ENCODE assay signal across 9 cellular contexts in the genomic region with DNA sequence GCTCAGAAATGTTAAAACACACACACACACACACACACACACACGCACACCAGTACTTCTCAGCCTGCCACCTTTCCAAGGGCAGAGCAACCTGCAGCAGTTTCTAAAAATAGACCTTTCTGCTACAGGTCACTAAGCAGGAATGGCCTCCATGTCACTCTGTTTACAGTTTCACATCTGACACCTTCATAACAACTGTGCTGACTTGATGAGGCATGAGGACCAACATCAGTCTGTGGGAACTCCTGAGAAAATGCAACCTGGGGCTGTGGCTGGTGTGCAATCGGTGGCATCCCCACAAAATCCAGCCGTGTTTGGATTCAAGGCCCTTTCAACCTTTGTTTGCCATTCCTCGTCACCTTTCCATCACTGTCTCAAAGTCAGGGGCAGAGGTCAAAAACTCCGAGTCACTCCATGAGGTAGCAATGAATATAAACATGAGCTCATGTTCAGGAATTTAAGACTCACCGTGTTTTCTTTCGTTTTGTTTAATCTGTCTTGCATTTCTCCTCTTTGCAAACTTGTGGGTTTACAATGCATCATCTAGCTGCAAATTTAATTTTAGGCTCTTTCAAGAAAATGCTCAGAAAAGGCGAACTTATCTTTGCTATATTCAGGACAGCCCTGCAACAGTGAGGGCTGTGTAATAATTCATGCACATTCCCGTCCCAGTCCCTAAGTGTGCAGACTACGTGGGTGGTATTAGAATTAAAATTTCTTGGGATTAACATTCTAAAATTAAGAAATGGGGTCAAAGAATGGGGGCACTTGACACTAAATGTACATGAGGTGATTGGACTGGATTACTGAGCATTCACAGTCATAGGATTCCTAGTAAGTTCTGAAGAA.
DNase-seq lines count a peak whose midpoint lies in the region; ATAC-seq and TF ChIP-seq lines count a peak whose summit lies in the region.
"Had no signal": no experiment of that assay in that cellular context is flagged by ENCODE, and none has a peak within 500 bp of the region (broad histone marks: within the 10 kb centered on the region; RNA-seq: fewer than 3 reads in every experiment).

No MANE protein-coding gene starts in this region.

- H2BK20ac ChIP-seq in H9 (ENCODE audit: low read depth, low read length, poor library complexity, severe bottlenecking) = no peak overlapping the region

- no peaks in the 10 kb centered on the region for H3K79me2 ChIP-seq in H9 (ENCODE audit: insufficient read depth, low read length)

- no peak overlapping the region for H3K23ac ChIP-seq in H9 (ENCODE audit: insufficient read length, low read depth, low read length)

- H3K36me3 Mint-ChIP-seq in H9 (ENCODE audit: insufficient read depth in 1 of 3, low read depth in 3 of 3) = no peaks in the 10 kb centered on the region

- no peaks in the 10 kb centered on the region for H4K20me1 ChIP-seq in H9 (ENCODE audit: control insufficient read depth, insufficient read depth, insufficient read length)

- no peak overlapping the region for H4K5ac ChIP-seq in H9 (ENCODE audit: insufficient read length, low read depth, low read length)

- H2AFZ ChIP-seq in H9 (ENCODE audit: low read length) = no peak overlapping the region

- H3K4me3 ChIP-seq in fibroblast of villous mesenchyme (ENCODE audit: low read depth, low read length) = no peak overlapping the region
- H3K4me3 ChIP-seq in skeletal muscle satellite cell (ENCODE audit: low read length) = no peak overlapping the region

- no peaks in the 10 kb centered on the region for H3K36me3 ChIP-seq in skeletal muscle satellite cell (ENCODE audit: insufficient read depth, low read length)

- H3K4me1 ChIP-seq in H9 (ENCODE audit: insufficient read depth, low read length) = peaks cover 4% of the 10 kb centered on the region; the same call in 1 of the 2 replicates
- H3K4me1 ChIP-seq in skeletal muscle satellite cell (ENCODE audit: control insufficient read depth, insufficient read depth, low read length) = peaks cover 17% of the 10 kb centered on the region

- intact Hi-C loops in sciatic nerve (cut with DNase I) = no loop called here

- no CpG with 5 or more reads among the region's 10 CpGs for WGBS in H9 (ENCODE audit: extremely low coverage, insufficient read length, low lambda C conversion rate)

- peak overlapping the region; percentile 3 for H3K18ac ChIP-seq in H9 (ENCODE audit: insufficient read length, low read depth, low read length)

- H3K4me1 Mint-ChIP-seq in H9 = peaks cover 18 to 34% of the 10 kb centered on the region in 2 experiments

- H4K8ac ChIP-seq in H9 (replicated peaks; ENCODE audit: insufficient read length, low read depth, low read length) = no peak overlapping the region

- H3K56ac ChIP-seq in H9 (ENCODE audit: insufficient read length, low read depth, low read length) = no peak overlapping the region

- no peak overlapping the region for H3K4ac ChIP-seq in H9 (ENCODE audit: low read depth, low read length)

- H2AK5ac ChIP-seq in H9 (ENCODE audit: insufficient read length, low read length) = no peak overlapping the region

- H3K27ac ChIP-seq in H9 (ENCODE audit: insufficient read length, low read depth, low read length) = no peak overlapping the region

- no peak for DNase-seq in H9
- peak; percentile 51 for DNase-seq in RPMI7951 (ENCODE audit: low read depth)
- DNase-seq in fibroblast of villous mesenchyme (ENCODE audit: low read depth) = peak; percentile 72
- DNase-seq in NCI-H2171 treated with DMSO at 0.1 percent for 48 hours (lab: John Stamatoyannopoulos, UW) = no peak
- DNase-seq in sciatic nerve (ENCODE audit: low spot score) = no peak
- no peak for DNase-seq in HUDEP-2 (lab: John Stamatoyannopoulos, UW; ENCODE audit: unreplicated experiment in 76 of 76)
- DNase-seq: cortex of kidney had no signal

- TF ChIP-seq CTCF in H9 (conservative IDR thresholded peaks at IDR 0.05) = no peak
- TF ChIP-seq CTCF in fibroblast of villous mesenchyme (IDR thresholded peaks at IDR 0.05; ENCODE audit: insufficient read depth, low read depth, low read length) = no peak

- H2BK5ac ChIP-seq in H9 (ENCODE audit: insufficient read length, low read length) = no peak overlapping the region

- no peaks in the 10 kb centered on the region for H3K23me2 ChIP-seq in H9 (ENCODE audit: insufficient read length, low read depth, low read length, poor library complexity, severe bottlenecking)

- no peaks in the 10 kb centered on the region; the same call in 1 of the 2 replicates for H3K27me3 Mint-ChIP-seq in H9 (ENCODE audit: low read depth)

- H2BK120ac ChIP-seq in H9 (ENCODE audit: low read depth, low read length, poor library complexity, severe bottlenecking) = no peak overlapping the region

- no peaks in the 10 kb centered on the region for H3K79me1 ChIP-seq in H9 (ENCODE audit: insufficient read depth, low read depth, low read length, poor library complexity, severe bottlenecking)

- H3K4me3 Mint-ChIP-seq in H9 = no peak overlapping the region

- no peak overlapping the region for H3K9ac ChIP-seq in H9 (ENCODE audit: extremely low read depth, insufficient read length, low read length)
- no peak overlapping the region for H3K9ac ChIP-seq in skeletal muscle satellite cell (ENCODE audit: low read depth, low read length)

- H3K27me3 ChIP-seq in H9 (ENCODE audit: insufficient read depth, low read length) = no peaks in the 10 kb centered on the region
- no peaks in the 10 kb centered on the region for H3K27me3 ChIP-seq in skeletal muscle satellite cell (ENCODE audit: control insufficient read depth, insufficient read depth, low read length)

- H3K9me3 Mint-ChIP-seq in H9 = no peaks in the 10 kb centered on the region

- no peak overlapping the region for H2BK15ac ChIP-seq in H9 (ENCODE audit: low read depth, low read length)

- no peak overlapping the region for H3T11ph ChIP-seq in H9 (ENCODE audit: low read length)

- ATAC-seq in GM18867 (IDR thresholded peaks at IDR 0.05; ENCODE audit: unreplicated experiment) (no peak), sciatic nerve (no peak)

- no peak overlapping the region for H3K4me2 ChIP-seq in H9 (ENCODE audit: insufficient read depth, insufficient read length, low read length)
- peak overlapping the region; percentile 29 for H3K4me2 ChIP-seq in skeletal muscle satellite cell (ENCODE audit: low read length)

- peak overlapping the region in 1 of 3 experiments; percentile 48; a peak in 2 of 7 replicates for H3K27ac Mint-ChIP-seq in H9

- H4K91ac ChIP-seq in H9 (ENCODE audit: insufficient read length, low read depth, low read length) = no peak overlapping the region

- H2BK12ac ChIP-seq in H9 (ENCODE audit: insufficient read length, low read depth, low read length) = no peak overlapping the region

- no peak overlapping the region for H3K14ac ChIP-seq in H9 (ENCODE audit: insufficient read depth, low read length)

- no peaks in the 10 kb centered on the region for H3K9me3 ChIP-seq in H9 (ENCODE audit: control insufficient read depth, low read depth, low read length)
- no peaks in the 10 kb centered on the region for H3K9me3 ChIP-seq in skeletal muscle satellite cell (replicated peaks; ENCODE audit: low read length)

Comparison
In these comparisons a context has a peak if more than half of its experiments do, and no peak if none do; other contexts are left out.
1. DNase-seq: peak in RPMI7951 (single experiment) and fibroblast of villous mesenchyme (single experiment); none in H9 (single experiment), NCI-H2171 treated with DMSO at 0.1 percent for 48 hours (single experiment), sciatic nerve (single experiment) and HUDEP-2 (0 of 76).